19 cellular contexts compared by ENCODE assay signal in genomic region chr1:65581120-65581519, GRCh38.
DNase-seq lines count a peak whose midpoint lies in the region; ATAC-seq and TF ChIP-seq lines count a peak whose summit lies in the region.
"Had no signal": no experiment of that assay in that cellular context is flagged by ENCODE, and none has a peak within 500 bp of the region (broad histone marks: within the 10 kb centered on the region; RNA-seq: fewer than 3 reads in every experiment).

No MANE protein-coding gene starts in this region.

- H3F3A ChIP-seq in GM23338 (replicated peaks; ENCODE audit: low read depth), result no peaks in the 10 kb centered on the region

- no peaks in the 10 kb centered on the region for H3K36me3 Mint-ChIP-seq in GM23338 (ENCODE audit: low read depth)

- peaks cover 12% of the 10 kb centered on the region; the same call in 1 of the 2 replicates for H3K9me2 ChIP-seq in GM23338 (ENCODE audit: insufficient read depth)

- H3K27me3 ChIP-seq in GM23338 (ENCODE audit: insufficient read depth) (no peaks in the 10 kb centered on the region), body of pancreas (no peaks in the 10 kb centered on the region)
- H3K27me3 ChIP-seq: upper lobe of right lung had no signal

- no peak overlapping the region for H3K4me3 ChIP-seq in AG04449 (ENCODE audit: low read depth, low read length)
- H3K4me3 ChIP-seq in GM23338, result no peak overlapping the region
- no peak overlapping the region for H3K4me3 ChIP-seq in body of pancreas
- H3K4me3 ChIP-seq: upper lobe of right lung had no signal

- intact Hi-C loops in body of pancreas (cut with DNase I), result no loop called here

- no peak overlapping the region for H3K27ac Mint-ChIP-seq in GM23338
- H3K27ac Mint-ChIP-seq: activated CD4-positive, alpha-beta T cell treated with anti-CD3 and anti-CD28 coated beads for 36 hours; activated T-cell treated with anti-CD3 and anti-CD28 coated beads, Interleukin-2, amount 50 U/mL, for 24 hours; mesothelial cell of epicardium; T-helper 1 cell treated with Interleukin-12 subunit alpha and Interleukin-12 subunit beta and Interleukin-4 antibody, amounts not matched to agents 30 μg/mL and 1 μg/mL, for 36 hours had no signal

- H3K4me1 ChIP-seq in GM23338 (ENCODE audit: insufficient read depth), result no peaks in the 10 kb centered on the region
- no peaks in the 10 kb centered on the region for H3K4me1 ChIP-seq in body of pancreas
- H3K4me1 ChIP-seq: parathyroid adenoma, upper lobe of right lung had no signal

- H4K20me1 ChIP-seq in GM23338 (replicated peaks; ENCODE audit: insufficient read depth), result no peaks in the 10 kb centered on the region

- H3K27ac ChIP-seq in GM23338 (ENCODE audit: low read depth), result no peak overlapping the region
- no peak overlapping the region for H3K27ac ChIP-seq in body of pancreas
- H3K27ac ChIP-seq: parathyroid adenoma, upper lobe of right lung had no signal

- H3K9me3 Mint-ChIP-seq in GM23338, result peaks cover 8% of the 10 kb centered on the region; the same call in 2 of the 3 replicates
- H3K9me3 Mint-ChIP-seq: activated T-cell treated with anti-CD3 and anti-CD28 coated beads, Interleukin-2, amount 50 U/mL, for 24 hours; T-helper 1 cell treated with Interleukin-12 subunit alpha and Interleukin-12 subunit beta and Interleukin-4 antibody, amounts not matched to agents 30 μg/mL and 1 μg/mL, for 36 hours had no signal

- ATAC-seq in GM23338, result peak; percentile 54
- ATAC-seq in body of pancreas, result no peak
- ATAC-seq: activated CD4-positive, alpha-beta T cell treated with anti-CD3 and anti-CD28 coated beads for 36 hours; upper lobe of right lung had no signal

- H3K4me3 Mint-ChIP-seq in GM23338, result no peak overlapping the region
- H3K4me3 Mint-ChIP-seq: activated CD4-positive, alpha-beta T cell treated with anti-CD3 and anti-CD28 coated beads for 36 hours; activated T-cell treated with anti-CD3 and anti-CD28 coated beads, Interleukin-2, amount 50 U/mL, for 24 hours; mesothelial cell of epicardium; T-helper 1 cell treated with Interleukin-12 subunit alpha and Interleukin-12 subunit beta and Interleukin-4 antibody, amounts not matched to agents 30 μg/mL and 1 μg/mL, for 36 hours had no signal

- H3K4me2 ChIP-seq in GM23338, result no peak overlapping the region

- no peak for DNase-seq in AG04449 (ENCODE audit: low read depth, low spot score)
- DNase-seq in GM23338 (ENCODE audit: low spot score), result peak; percentile 36
- DNase-seq in body of pancreas, result peak in 2 of 4 donors; percentile 9 to 23
- peak; percentile 24 for DNase-seq in iPS-NIHi7 (ENCODE audit: extremely low spot score)
- no peak for DNase-seq in superior temporal gyrus (ENCODE audit: extremely low spot score)
- no peak for DNase-seq in NAMALWA (ENCODE audit: low spot score)
- DNase-seq in cortex of kidney (lab: John Stamatoyannopoulos, UW), result no peak
- DNase-seq in CD1c-positive myeloid dendritic cell (ENCODE audit: extremely low spot score), result no peak
- DNase-seq: activated CD4-positive, alpha-beta T cell treated with anti-CD3 and anti-CD28 coated beads for 36 hours; activated T-cell treated with anti-CD3 and anti-CD28 coated beads, Interleukin-2, amount 50 U/mL, for 24 hours; AML-193; amniotic stem cell; DMS79; NCI-H1048; NCI-H226; upper lobe of right lung had no signal

- H3K9me3 ChIP-seq in body of pancreas, result no peaks in the 10 kb centered on the region
- H3K9me3 ChIP-seq: upper lobe of right lung had no signal

- TF ChIP-seq CTCF in AG04449 (IDR thresholded peaks at IDR 0.05; ENCODE audit: insufficient read depth, low read length, missing control alignments) (peak; percentile 27), GM23338 (conservative IDR thresholded peaks at IDR 0.05; ENCODE audit: low read depth in 2 of 2) (peak; percentile 35 to 66; a peak in 3 of 4 replicates), body of pancreas (IDR thresholded peaks at IDR 0.05) (peak in 4 of 7 experiments; percentile 15 to 34 (median 32))

- H3K36me3 ChIP-seq in GM23338 (ENCODE audit: insufficient read depth), result no peaks in the 10 kb centered on the region
- H3K36me3 ChIP-seq in body of pancreas (replicated peaks in 1 of 2; ENCODE audit: insufficient read depth in 1 of 2, low read depth in 2 of 2), result no peaks in the 10 kb centered on the region
- H3K36me3 ChIP-seq: upper lobe of right lung had no signal

- no peak overlapping the region for H2AFZ ChIP-seq in GM23338
- H2AFZ ChIP-seq: parathyroid adenoma had no signal

- peaks cover 11% of the 10 kb centered on the region for H3K4me1 Mint-ChIP-seq in GM23338
- H3K4me1 Mint-ChIP-seq: activated CD4-positive, alpha-beta T cell treated with anti-CD3 and anti-CD28 coated beads for 36 hours; mesothelial cell of epicardium had no signal

- WGBS in body of pancreas, 2 donors, result 60 to 65% methylated on average over 2 of the region's 2 CpGs

- POLR2A ChIA-PET in AG04449 (lab: Yijun Ruan, JAX), result no interaction called here

- no peaks in the 10 kb centered on the region for H3K79me2 ChIP-seq in GM23338 (replicated peaks; ENCODE audit: insufficient read depth)
- H3K79me2 ChIP-seq: parathyroid adenoma had no signal

- no peaks in the 10 kb centered on the region for H3K27me3 Mint-ChIP-seq in GM23338 (ENCODE audit: insufficient read depth, low read depth, poor library complexity)

- TF ChIP-seq POLR2A in body of pancreas (IDR thresholded peaks at IDR 0.05), result no peak

- CTCF ChIA-PET in AG04449 (lab: Yijun Ruan, JAX), result interaction anchor here (2.0 kb wide), 1 partner anchor 151 kb away, joined by 9 read pairs; no protein-coding TSS in a partner anchor

TF ChIP-seq in GM23338, 12 proteins besides CTCF, POLR2A, EP300 and RAD21 (continues in another document):
- TF ChIP-seq EZH2 (IDR thresholded peaks at IDR 0.05; ENCODE audit: low read depth, unreplicated experiment), result no peak
- no peak for TF ChIP-seq NANOG (IDR thresholded peaks at IDR 0.05; ENCODE audit: borderline replicate concordance)
- TF ChIP-seq, protein P1, sequence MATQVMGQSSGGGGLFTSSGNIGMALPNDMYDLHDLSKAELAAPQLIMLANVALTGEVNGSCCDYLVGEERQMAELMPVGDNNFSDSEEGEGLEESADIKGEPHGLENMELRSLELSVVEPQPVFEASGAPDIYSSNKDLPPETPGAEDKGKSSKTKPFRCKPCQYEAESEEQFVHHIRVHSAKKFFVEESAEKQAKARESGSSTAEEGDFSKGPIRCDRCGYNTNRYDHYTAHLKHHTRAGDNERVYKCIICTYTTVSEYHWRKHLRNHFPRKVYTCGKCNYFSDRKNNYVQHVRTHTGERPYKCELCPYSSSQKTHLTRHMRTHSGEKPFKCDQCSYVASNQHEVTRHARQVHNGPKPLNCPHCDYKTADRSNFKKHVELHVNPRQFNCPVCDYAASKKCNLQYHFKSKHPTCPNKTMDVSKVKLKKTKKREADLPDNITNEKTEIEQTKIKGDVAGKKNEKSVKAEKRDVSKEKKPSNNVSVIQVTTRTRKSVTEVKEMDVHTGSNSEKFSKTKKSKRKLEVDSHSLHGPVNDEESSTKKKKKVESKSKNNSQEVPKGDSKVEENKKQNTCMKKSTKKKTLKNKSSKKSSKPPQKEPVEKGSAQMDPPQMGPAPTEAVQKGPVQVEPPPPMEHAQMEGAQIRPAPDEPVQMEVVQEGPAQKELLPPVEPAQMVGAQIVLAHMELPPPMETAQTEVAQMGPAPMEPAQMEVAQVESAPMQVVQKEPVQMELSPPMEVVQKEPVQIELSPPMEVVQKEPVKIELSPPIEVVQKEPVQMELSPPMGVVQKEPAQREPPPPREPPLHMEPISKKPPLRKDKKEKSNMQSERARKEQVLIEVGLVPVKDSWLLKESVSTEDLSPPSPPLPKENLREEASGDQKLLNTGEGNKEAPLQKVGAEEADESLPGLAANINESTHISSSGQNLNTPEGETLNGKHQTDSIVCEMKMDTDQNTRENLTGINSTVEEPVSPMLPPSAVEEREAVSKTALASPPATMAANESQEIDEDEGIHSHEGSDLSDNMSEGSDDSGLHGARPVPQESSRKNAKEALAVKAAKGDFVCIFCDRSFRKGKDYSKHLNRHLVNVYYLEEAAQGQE (IDR thresholded peaks at IDR 0.05; ENCODE audit: unreplicated experiment), result no peak
- no peak for TF ChIP-seq ETS1 (IDR thresholded peaks at IDR 0.05)
- no peak for TF ChIP-seq JUNB (IDR thresholded peaks at IDR 0.05; ENCODE audit: unreplicated experiment)
- no peak for TF ChIP-seq EZH2phosphoT487 (IDR thresholded peaks at IDR 0.05; ENCODE audit: unreplicated experiment)

Comparison
In these comparisons a context has a peak if more than half of its experiments do, and no peak if none do; other contexts are left out.
1. DNase-seq: peak in GM23338 (single experiment) and iPS-NIHi7 (single experiment); none in AG04449 (single experiment), superior temporal gyrus (single experiment), NAMALWA (single experiment), cortex of kidney (single experiment) and CD1c-positive myeloid dendritic cell (single experiment).
2. Peak in every context shown above with its lines, with median percentiles within 50 percentile points of each other: CTCF ChIP-seq.